8 cellular contexts compared by ENCODE assay signal in the genomic region with DNA sequence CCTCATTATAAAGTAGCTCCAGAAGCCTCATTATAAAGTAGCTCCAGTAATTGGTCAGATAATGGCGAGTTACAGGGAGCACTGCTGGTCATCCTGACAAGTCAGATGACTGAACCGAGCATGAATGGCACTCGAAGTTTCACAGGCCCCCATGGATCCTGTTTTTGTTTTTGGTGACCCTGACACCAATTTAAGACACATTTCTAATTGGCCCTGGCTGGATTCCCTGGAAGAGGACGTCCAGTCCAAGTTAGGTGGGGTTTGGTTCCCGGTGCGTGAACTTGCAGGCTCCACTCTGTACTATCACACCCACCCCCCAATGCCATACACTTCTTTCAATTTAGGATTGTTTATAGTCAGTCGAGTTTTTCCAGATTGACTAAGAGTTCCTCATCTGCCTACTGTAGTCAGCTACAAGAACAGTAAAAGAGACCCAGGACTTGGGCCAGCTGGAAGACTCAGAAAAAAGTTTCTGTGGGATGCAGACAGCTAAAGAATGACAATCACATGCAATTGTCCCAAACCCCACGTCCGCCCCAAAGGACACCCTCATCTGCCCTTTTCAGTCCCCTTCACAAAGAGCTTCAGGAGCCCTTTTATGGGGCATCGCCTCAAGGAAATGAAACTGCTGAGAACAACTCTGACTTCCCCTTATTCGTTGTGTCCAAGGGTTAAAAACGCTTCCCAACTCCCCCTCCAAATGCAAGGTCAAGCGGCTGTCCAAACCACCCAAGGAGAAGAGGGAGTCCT. TPM values are rescaled to one million over a fixed set of nuclear protein-coding genes. Genes with fewer than 3 reads are reported as not detected.
DNase-seq lines count a peak whose midpoint lies in the region; ATAC-seq, FAIRE-seq and TF ChIP-seq lines count a peak whose summit lies in the region.

No MANE protein-coding gene starts in this region.

- no peaks in the 10 kb centered on the region for H3K27me3 Mint-ChIP-seq in CD8-positive, alpha-beta T cell (ENCODE audit: low read depth)

- POLR2A ChIA-PET in CD8-positive, alpha-beta T cell (lab: Charles Lee), result interaction anchor here (0.5 to 7.0 kb wide), 6 partner anchors 9 to 142 kb away, joined by 3 to 73 read pairs (median 3); no protein-coding TSS in a partner anchor
- POLR2A ChIA-PET in endothelial cell of umbilical vein (lab: Charles Lee), result interaction anchor here (2.8 kb wide), 1 partner anchor 11 kb away, joined by 21 read pairs; no protein-coding TSS in a partner anchor

- H3K9me3 ChIP-seq in CD8-positive, alpha-beta T cell (ENCODE audit: low read length), result no peaks in the 10 kb centered on the region
- no peaks in the 10 kb centered on the region for H3K9me3 ChIP-seq in endothelial cell of umbilical vein (replicated peaks; ENCODE audit: control insufficient read depth, insufficient read depth, low read length)
- H3K9me3 ChIP-seq in osteoblast (ENCODE audit: low read depth, low read length), result no peaks in the 10 kb centered on the region

- no peaks in the 10 kb centered on the region for H3K9me3 Mint-ChIP-seq in CD8-positive, alpha-beta T cell

- H3K27me3 ChIP-seq in CD8-positive, alpha-beta T cell (ENCODE audit: insufficient read depth, low read length), result no peaks in the 10 kb centered on the region
- H3K27me3 ChIP-seq in endothelial cell of umbilical vein (ENCODE audit: control insufficient read depth in 2 of 2, insufficient read depth in 2 of 2, low read length in 2 of 2), result no peaks in the 10 kb centered on the region
- H3K27me3 ChIP-seq in osteoblast (ENCODE audit: insufficient read depth, low read length), result no peaks in the 10 kb centered on the region

- H3K79me2 ChIP-seq in endothelial cell of umbilical vein (ENCODE audit: control insufficient read depth, insufficient read depth, low read length) (peaks cover 11% of the 10 kb centered on the region), osteoblast (ENCODE audit: insufficient read depth, low read length) (peaks cover 59% of the 10 kb centered on the region)

- peak overlapping the region; percentile 99 for H3K4me3 Mint-ChIP-seq in CD8-positive, alpha-beta T cell

- TF ChIP-seq POLR2A in endothelial cell of umbilical vein (IDR thresholded peaks at IDR 0.05; ENCODE audit: low read depth, low read length), result no peak
- TF ChIP-seq POLR2A in erythroblast (IDR thresholded peaks at IDR 0.05; ENCODE audit: low read length), result no peak

- H3K4me2 ChIP-seq in endothelial cell of umbilical vein (ENCODE audit: insufficient read depth, low read length), result peak overlapping the region; percentile 73
- H3K4me2 ChIP-seq in osteoblast (ENCODE audit: insufficient read depth, low read length), result peak overlapping the region; percentile 88

- peaks cover 43% of the 10 kb centered on the region for H3K4me1 ChIP-seq in CD8-positive, alpha-beta T cell (ENCODE audit: insufficient read depth, low read length)
- H3K4me1 ChIP-seq in endothelial cell of umbilical vein (ENCODE audit: control insufficient read depth, extremely low read depth, insufficient read depth, low read length), result peaks cover 30% of the 10 kb centered on the region
- peaks cover 56% of the 10 kb centered on the region for H3K4me1 ChIP-seq in osteoblast (ENCODE audit: insufficient read depth, low read length)

- H2AFZ ChIP-seq in endothelial cell of umbilical vein (ENCODE audit: low read depth, low read length) (peak overlapping the region; percentile 5), osteoblast (ENCODE audit: low read length) (no peak overlapping the region)

- intact Hi-C loops in CD8-positive, alpha-beta T cell (cut with DNase I, micrococcal nuclease), result loop anchor here (1.0 to 10.0 kb wide), 4 partner anchors 141 to 1119 kb away; no protein-coding TSS in a partner anchor
- intact Hi-C loops in endothelial cell of umbilical vein (cut with micrococcal nuclease), result no loop called here

- H3K9me1 ChIP-seq in endothelial cell of umbilical vein (replicated peaks; ENCODE audit: control insufficient read depth, extremely low read depth, insufficient read depth, low read length), result no peaks in the 10 kb centered on the region

- peaks cover 52% of the 10 kb centered on the region for H3K36me3 Mint-ChIP-seq in CD8-positive, alpha-beta T cell

- no TSS peak for BruUV-seq in endothelial cell of umbilical vein (replicated peaks; lab: Mats Ljungman, UMichigan)

- no peak for DNase-seq in CD8-positive, alpha-beta T cell
- peak; percentile 14 for DNase-seq in RPMI7951 (ENCODE audit: low read depth)
- DNase-seq in endothelial cell of umbilical vein (ENCODE audit: low read depth, low spot score), result peak; percentile 53
- DNase-seq in osteoblast (ENCODE audit: insufficient read length, low spot score, missing footprints), result peak; percentile 86
- DNase-seq in ecto neural progenitor cell (ENCODE audit: low spot score), result no peak
- no peak for DNase-seq in erythroblast (lab: John Stamatoyannopoulos, UW)

- H3K9ac ChIP-seq in endothelial cell of umbilical vein (replicated peaks; ENCODE audit: extremely low read depth, insufficient read depth, low read length), result peak overlapping the region; percentile 92

- FAIRE-seq in endothelial cell of umbilical vein (lab: Jason Lieb, UNC), result no peak

- peak overlapping the region; percentile 68 for H3K27ac ChIP-seq in CD8-positive, alpha-beta T cell (ENCODE audit: low read depth, low read length)
- H3K27ac ChIP-seq in endothelial cell of umbilical vein (ENCODE audit: insufficient read depth, low read depth, low read length), result peak overlapping the region; percentile 73
- H3K27ac ChIP-seq in osteoblast (ENCODE audit: low read depth, low read length), result peak overlapping the region; percentile 96

- H3K4me3 ChIP-seq in CD8-positive, alpha-beta T cell (ENCODE audit: low read depth, low read length), result peak overlapping the region; percentile 90
- H3K4me3 ChIP-seq in endothelial cell of umbilical vein (replicated peaks in 1 of 3; ENCODE audit: insufficient read depth in 1 of 3, low read depth in 1 of 3, low read length in 3 of 3) (peak overlapping the region; percentile 33 to 81 (median 76)), osteoblast (ENCODE audit: insufficient read depth, low read length) (peak overlapping the region; percentile 92)

- peaks cover 6% of the 10 kb centered on the region for H3K36me3 ChIP-seq in CD8-positive, alpha-beta T cell (ENCODE audit: insufficient read depth, low read length)
- H3K36me3 ChIP-seq in endothelial cell of umbilical vein (ENCODE audit: control insufficient read depth in 2 of 2, extremely low read depth in 1 of 2, insufficient read depth in 2 of 2, low read length in 2 of 2), result peaks cover 5 to 7% of the 10 kb centered on the region in 2 experiments
- peaks cover 23% of the 10 kb centered on the region for H3K36me3 ChIP-seq in osteoblast (ENCODE audit: insufficient read depth, low read length)

- no peak for ATAC-seq in CD8-positive, alpha-beta T cell
- ATAC-seq in HG03196 (IDR thresholded peaks at IDR 0.05; ENCODE audit: unreplicated experiment) (no peak), HG03097 (IDR thresholded peaks at IDR 0.05; ENCODE audit: low FRiP score, unreplicated experiment) (no peak)

- CTCF ChIA-PET in CD8-positive, alpha-beta T cell (lab: Charles Lee), result interaction anchor here (1.6 to 8.7 kb wide), 2 partner anchors 16 to 208 kb away, joined by 11 to 174 read pairs; no protein-coding TSS in a partner anchor
- CTCF ChIA-PET in endothelial cell of umbilical vein (lab: Charles Lee), result interaction anchor here (1.1 to 9.2 kb wide), 8 partner anchors 13 to 303 kb away, joined by 3 to 131 read pairs (median 6); no protein-coding TSS in a partner anchor

- dilution Hi-C loops in endothelial cell of umbilical vein (cut with MboI; ENCODE audit: extremely low pct_ligation_motif_present, low sequenced_read_pairs), result no loop called here

- no peaks in the 10 kb centered on the region for H4K20me1 ChIP-seq in endothelial cell of umbilical vein (replicated peaks; ENCODE audit: control insufficient read depth, extremely low read depth, insufficient read depth, low read length)
- no peaks in the 10 kb centered on the region for H4K20me1 ChIP-seq in osteoblast (ENCODE audit: insufficient read depth, low read length)

- peaks cover 69% of the 10 kb centered on the region for H3K4me1 Mint-ChIP-seq in CD8-positive, alpha-beta T cell (ENCODE audit: low read depth)

- no peak for TF ChIP-seq CTCF in CD8-positive, alpha-beta T cell (IDR thresholded peaks at IDR 0.05)
- TF ChIP-seq CTCF in endothelial cell of umbilical vein (IDR thresholded peaks at IDR 0.05; ENCODE audit: extremely low read depth in 1 of 2, insufficient read depth in 1 of 2, low read depth in 1 of 2, low read length in 2 of 2) (no peak), osteoblast (IDR thresholded peaks at IDR 0.05; ENCODE audit: extremely low read depth, low read depth, low read length) (no peak)

- peak overlapping the region; percentile 98 for H3K27ac Mint-ChIP-seq in CD8-positive, alpha-beta T cell

TF ChIP-seq in endothelial cell of umbilical vein, 7 proteins besides CTCF, POLR2A, EP300 and RAD21:
- no peak for TF ChIP-seq EZH2 (IDR thresholded peaks at IDR 0.05; ENCODE audit: borderline replicate concordance, low read depth, low read length, severe bottlenecking)
- TF ChIP-seq FOS (IDR thresholded peaks at IDR 0.05; ENCODE audit: borderline replicate concordance, insufficient read depth, low read length), result no peak
TF ChIP-seq in endothelial cell of umbilical vein: peak in this region for 0.

RNA-seq across cellular contexts. Expression of a gene that starts 2.7 kb away (rescaled TPM):
- total RNA-seq in CD8-positive, alpha-beta T cell, result 100 to 1,000 TPM; 126 to 129 TPM
- total RNA-seq in RPMI7951 (2014; rRNA removed; shearing (Covaris generic)), result 22.5 and 28.8 TPM in 2 replicates
- total RNA-seq in endothelial cell of umbilical vein (54.3 and 75.2 TPM in 2 replicates), osteoblast (161 and 172 TPM in 2 replicates)
- 54.3 and 58.4 TPM in 2 replicates for polyA plus RNA-seq in endothelial cell of umbilical vein
- 46.7 and 47.7 TPM in 2 replicates for polyA plus RNA-seq in endothelial cell of umbilical vein (2011; cell fraction: cytosol; rRNA removed)
- polyA plus RNA-seq in endothelial cell of umbilical vein (2011; cell fraction: nucleus; rRNA removed), result 44.6 and 46.9 TPM in 2 replicates
- 24.6 and 33.9 TPM in 2 replicates for polyA plus RNA-seq in endothelial cell of umbilical vein (2012)
- 90.9 and 98.3 TPM in 2 replicates for polyA minus RNA-seq in endothelial cell of umbilical vein
- polyA minus RNA-seq in endothelial cell of umbilical vein (2011; cell fraction: cytosol; rRNA and poly(A)+ RNA removed), result 8.9 TPM
- polyA minus RNA-seq in endothelial cell of umbilical vein (2011; cell fraction: nucleus; rRNA and poly(A)+ RNA removed), result 24.9 and 25.2 TPM in 2 replicates

RNA-seq across cellular contexts. Expression of a gene that starts 28.5 kb away (rescaled TPM):
- not detected for total RNA-seq in CD8-positive, alpha-beta T cell
- total RNA-seq in RPMI7951 (2014; rRNA removed; shearing (Covaris generic)), result not detected in 2 replicates
- not detected in 2 replicates for total RNA-seq in endothelial cell of umbilical vein
- not detected in 2 replicates for polyA plus RNA-seq in endothelial cell of umbilical vein
- not detected in 2 replicates for polyA plus RNA-seq in endothelial cell of umbilical vein (2011; cell fraction: cytosol; rRNA removed)
- not detected in 2 replicates for polyA plus RNA-seq in endothelial cell of umbilical vein (2011; cell fraction: nucleus; rRNA removed)
- polyA plus RNA-seq in endothelial cell of umbilical vein (2012), result not detected in 2 replicates
- not detected in 2 replicates for polyA minus RNA-seq in endothelial cell of umbilical vein
- polyA minus RNA-seq in endothelial cell of umbilical vein (2011; cell fraction: cytosol; rRNA and poly(A)+ RNA removed), result not detected
- not detected in 2 replicates for polyA minus RNA-seq in endothelial cell of umbilical vein (2011; cell fraction: nucleus; rRNA and poly(A)+ RNA removed)
- total RNA-seq in osteoblast, result not detected in 2 replicates

Comparison
In these comparisons a context has a peak if more than half of its experiments do, and no peak if none do; other contexts are left out.
1. DNase-seq: peak in RPMI7951 (single experiment), endothelial cell of umbilical vein (single experiment) and osteoblast (single experiment); none in CD8-positive, alpha-beta T cell (0 of 7), ecto neural progenitor cell (single experiment) and erythroblast (0 of 2).
2. Peak in every context shown above with its lines, with median percentiles within 50 percentile points of each other: H3K27ac ChIP-seq and H3K4me3 ChIP-seq.